14 cellular contexts compared by ENCODE assay signal in the genomic region with DNA sequence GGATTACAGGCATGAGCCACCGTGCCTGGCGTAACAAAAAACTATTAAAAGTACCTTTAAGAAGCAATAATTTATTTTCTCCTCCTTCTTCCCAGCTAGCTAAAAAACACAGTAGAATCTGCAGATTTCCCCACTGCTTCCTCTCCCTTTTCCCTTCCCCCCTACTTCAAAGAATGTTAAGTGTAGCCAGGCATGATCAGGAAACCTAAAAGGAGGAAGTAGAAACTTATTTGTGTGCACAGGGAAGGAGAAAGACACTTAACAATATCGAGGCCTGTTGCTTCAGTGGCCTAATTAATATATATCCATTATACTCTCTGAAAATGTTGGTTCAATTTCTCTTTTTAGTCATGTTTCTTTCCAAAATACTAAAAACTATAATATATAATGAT.
A peak's percentile ranks its signal among the peaks of the same experiment; 100 is the strongest.
DNase-seq lines count a peak whose midpoint lies in the region; ATAC-seq, FAIRE-seq and TF ChIP-seq lines count a peak whose summit lies in the region.
"Had no signal": no experiment of that assay in that cellular context is flagged by ENCODE, and none has a peak within 500 bp of the region (broad histone marks: within the 10 kb centered on the region; RNA-seq: fewer than 3 reads in every experiment).

No MANE protein-coding gene starts in this region.

- peaks cover 98% of the 10 kb centered on the region for H3K79me2 ChIP-seq in HepG2 (ENCODE audit: insufficient read depth, low read length)

- TF ChIP-seq CTCF in gastroesophageal sphincter (IDR thresholded peaks at IDR 0.05) (no peak), transverse colon (IDR thresholded peaks at IDR 0.05) (no peak), Calu3 (IDR thresholded peaks at IDR 0.05; ENCODE audit: unreplicated experiment) (no peak), HepG2 (CRISPR knock-in tag; IDR thresholded peaks at IDR 0.05) (no peak)

- H3K4me1 ChIP-seq in gastroesophageal sphincter (peaks cover 28 to 95% (median 30%) of the 10 kb centered on the region in 3 donors), transverse colon (peaks cover 51 to 98% (median 71%) of the 10 kb centered on the region in 4 donors), HepG2 (ENCODE audit: insufficient read depth, low read length) (peaks cover 68% of the 10 kb centered on the region)

- no peak overlapping the region for H3K27ac Mint-ChIP-seq in T-helper 1 cell treated with Interleukin-12 subunit alpha and Interleukin-12 subunit beta and Interleukin-4 antibody, amounts not matched to agents 30 μg/mL and 1 μg/mL, for 36 hours
- no peak overlapping the region for H3K27ac Mint-ChIP-seq in Calu3 (ENCODE audit: unreplicated experiment)

- BruUV-seq in Calu3 (replicated peaks; lab: Mats Ljungman, UMichigan) (no TSS peak), HepG2 (replicated peaks; lab: Mats Ljungman, UMichigan) (no TSS peak)

- H3K9ac ChIP-seq in HepG2 (ENCODE audit: insufficient read depth, low read depth, low read length) = no peak overlapping the region

- TF ChIP-seq RAD21 in HepG2 (CRISPR knock-in tag; IDR thresholded peaks at IDR 0.05) = no peak

- no peak overlapping the region for H3K4me2 ChIP-seq in HepG2 (ENCODE audit: low read depth, low read length)

- H3K4me3 Mint-ChIP-seq in T-helper 1 cell treated with Interleukin-12 subunit alpha and Interleukin-12 subunit beta and Interleukin-4 antibody, amounts not matched to agents 30 μg/mL and 1 μg/mL, for 36 hours = peak overlapping the region; percentile 32
- H3K4me3 Mint-ChIP-seq in Calu3 (ENCODE audit: low read depth, unreplicated experiment) = no peak overlapping the region

- CTCF ChIA-PET in Calu3 (lab: Charles Lee) (no interaction called here), HepG2 (lab: Yijun Ruan, JAX; ENCODE audit: low intra/inter-chr PET ratio, low total read pairs) (no interaction called here)

- peaks cover 56% of the 10 kb centered on the region for H3K4me1 Mint-ChIP-seq in T-helper 1 cell treated with Interleukin-12 subunit alpha and Interleukin-12 subunit beta and Interleukin-4 antibody, amounts not matched to agents 30 μg/mL and 1 μg/mL, for 36 hours (ENCODE audit: low read depth)
- peaks cover 59% of the 10 kb centered on the region for H3K4me1 Mint-ChIP-seq in Calu3 (ENCODE audit: low read depth, unreplicated experiment)

- no peak for DNase-seq in T-helper 1 cell
- peak; percentile 21 for DNase-seq in RPMI8226
- DNase-seq in transverse colon = no peak
- no peak for DNase-seq in Calu3
- no peak for DNase-seq in KG1 (lab: John Stamatoyannopoulos, UW)
- DNase-seq in HepG2 (ENCODE audit: low spot score) = no peak
- DNase-seq: activated effector memory CD4-positive, alpha-beta T cell treated with anti-CD3 and anti-CD28 coated beads, Interleukin-2, amount 50 U/mL, for 16 hours; cortex of kidney; HCEC 1CT; NCI-H748 treated with DMSO at 0.1 percent for 48 hours; T1000 had no signal

- no peak for FAIRE-seq in HepG2 (lab: Jason Lieb, UNC)

- in situ Hi-C loops in transverse colon (cut with MboI; ENCODE audit: low pct_ligation_motif_present in 1 of 4, low pct_unique_long_range_greater_than_20kb in 1 of 4, low sequenced_read_pairs in 3 of 4) = no loop called here
- in situ Hi-C loops in HepG2 (cut with HindIII; ENCODE audit: extremely low pct_ligation_motif_present, low pct_unique_long_range_greater_than_20kb) = no loop called here

- H3K27ac ChIP-seq in gastroesophageal sphincter (peak overlapping the region; percentile 8 to 84 (median 46)), transverse colon (peak overlapping the region; percentile 12 to 98 (median 68)), HepG2 (ENCODE audit: extremely low read length, insufficient read depth, low read length) (no peak overlapping the region)
- H3K27ac ChIP-seq: 22Rv1 had no signal

- ATAC-seq in gastroesophageal sphincter = no peak
- ATAC-seq in HepG2 = no peak

- intact Hi-C loops in transverse colon (cut with DNase I; ENCODE audit: low total_unique reads) = no loop called here
- intact Hi-C loops in Calu3 (cut with micrococcal nuclease; ENCODE audit: unreplicated experiment) = loop anchor here (10.0 kb wide), 1 partner anchor 174 kb away; no protein-coding TSS in a partner anchor
- intact Hi-C loops in HepG2 (cut with micrococcal nuclease; ENCODE audit: unreplicated experiment) = no loop called here

- no peaks in the 10 kb centered on the region for H3K27me3 Mint-ChIP-seq in T-helper 1 cell treated with Interleukin-12 subunit alpha and Interleukin-12 subunit beta and Interleukin-4 antibody, amounts not matched to agents 30 μg/mL and 1 μg/mL, for 36 hours (ENCODE audit: low read depth)
- no peaks in the 10 kb centered on the region for H3K27me3 Mint-ChIP-seq in Calu3 (ENCODE audit: unreplicated experiment)

- H3K9me3 ChIP-seq in gastroesophageal sphincter (no peaks in the 10 kb centered on the region), transverse colon (no peaks in the 10 kb centered on the region), HepG2 (ENCODE audit: low read length) (no peaks in the 10 kb centered on the region)

- TF ChIP-seq POLR2A in gastroesophageal sphincter (IDR thresholded peaks at IDR 0.05) = no peak
- no peak for TF ChIP-seq POLR2A in transverse colon (IDR thresholded peaks at IDR 0.05)
- no peak for TF ChIP-seq POLR2A in HepG2 (IDR thresholded peaks at IDR 0.05; ENCODE audit: insufficient read depth in 1 of 2, low read depth in 2 of 2, low read length in 2 of 2)

- H3K27me3 ChIP-seq in gastroesophageal sphincter (no peaks in the 10 kb centered on the region), transverse colon (no peaks in the 10 kb centered on the region), HepG2 (ENCODE audit: control insufficient read depth in 1 of 2, insufficient read depth in 2 of 2, low read length in 2 of 2) (no peaks in the 10 kb centered on the region)

- POLR2A ChIA-PET in HepG2 (lab: Yijun Ruan, JAX) = interaction anchor here (2.4 kb wide), 1 partner anchor 8 kb away, joined by 11 read pairs; no protein-coding TSS in a partner anchor

- WGBS in gastroesophageal sphincter (ENCODE audit: low coverage in 1 of 2), 2 donors = 85 to 100% methylated on average over 2 of the region's 3 CpGs
- 29 to 56% methylated on average over 1 to 3 of the region's 3 CpGs for WGBS in transverse colon (ENCODE audit: low coverage in 1 of 2), 2 donors
- 97% methylated on average over 3 of the region's 3 CpGs for WGBS in HepG2 (ENCODE audit: low lambda C conversion rate)

- H3K9me3 Mint-ChIP-seq in T-helper 1 cell treated with Interleukin-12 subunit alpha and Interleukin-12 subunit beta and Interleukin-4 antibody, amounts not matched to agents 30 μg/mL and 1 μg/mL, for 36 hours = no peaks in the 10 kb centered on the region
- H3K9me3 Mint-ChIP-seq in Calu3 (ENCODE audit: low read depth, unreplicated experiment) = no peaks in the 10 kb centered on the region

- no peak for TF ChIP-seq EP300 in gastroesophageal sphincter (IDR thresholded peaks at IDR 0.05)
- no peak for TF ChIP-seq EP300 in transverse colon (IDR thresholded peaks at IDR 0.05; ENCODE audit: low read depth)
- TF ChIP-seq EP300 in HepG2 (IDR thresholded peaks at IDR 0.05; ENCODE audit: low read depth in 2 of 2, low read length in 2 of 2) = no peak
- TF ChIP-seq EP300 in HepG2 (CRISPR knock-in tag; IDR thresholded peaks at IDR 0.05; ENCODE audit: borderline replicate concordance) = no peak

- peaks cover 30% of the 10 kb centered on the region for H3K36me3 Mint-ChIP-seq in T-helper 1 cell treated with Interleukin-12 subunit alpha and Interleukin-12 subunit beta and Interleukin-4 antibody, amounts not matched to agents 30 μg/mL and 1 μg/mL, for 36 hours (ENCODE audit: low read depth)
- peaks cover 49% of the 10 kb centered on the region for H3K36me3 Mint-ChIP-seq in Calu3 (ENCODE audit: insufficient read depth, unreplicated experiment)

- H3K36me3 ChIP-seq in gastroesophageal sphincter = no peaks in the 10 kb centered on the region
- H3K36me3 ChIP-seq in transverse colon = no peaks in the 10 kb centered on the region
- peaks cover 2 to 43% of the 10 kb centered on the region in 2 experiments; a peak in 4 of 5 replicates for H3K36me3 ChIP-seq in HepG2 (replicated peaks in 1 of 2; ENCODE audit: control insufficient read depth in 1 of 2, insufficient read depth in 2 of 2, low read length in 2 of 2)

- H4K20me1 ChIP-seq in HepG2 (ENCODE audit: insufficient read depth, low read length) = peaks cover 74% of the 10 kb centered on the region

- H2AFZ ChIP-seq in HepG2 (ENCODE audit: low read length) = no peak overlapping the region

- H3K4me3 ChIP-seq in gastroesophageal sphincter (no peak overlapping the region), transverse colon (no peak overlapping the region), HepG2 (replicated peaks in 1 of 3; ENCODE audit: insufficient read depth in 1 of 3, low read depth in 2 of 3, low read length in 3 of 3) (no peak overlapping the region)

TF ChIP-seq in HepG2, 621 proteins besides CTCF, POLR2A, EP300 and RAD21 (continues in another document):
- TF ChIP-seq NR0B2 (CRISPR knock-in tag; IDR thresholded peaks at IDR 0.05) = no peak
- TF ChIP-seq CENPT (CRISPR knock-in tag; IDR thresholded peaks at IDR 0.05; ENCODE audit: low read depth) = no peak
- no peak for TF ChIP-seq DNMT3B (CRISPR knock-in tag; conservative IDR thresholded peaks at IDR 0.05)
- no peak for TF ChIP-seq MEIS1 (CRISPR knock-in tag; IDR thresholded peaks at IDR 0.05; ENCODE audit: borderline replicate concordance)
- no peak for TF ChIP-seq IRF1 (CRISPR knock-in tag; IDR thresholded peaks at IDR 0.05; ENCODE audit: low read depth)
- TF ChIP-seq ZNF709 (CRISPR knock-in tag; IDR thresholded peaks at IDR 0.05) = no peak
- TF ChIP-seq KDM1A (CRISPR knock-in tag; IDR thresholded peaks at IDR 0.05) = no peak
- no peak for TF ChIP-seq MLLT10 (CRISPR knock-in tag; IDR thresholded peaks at IDR 0.05)
- TF ChIP-seq MXD4 (CRISPR knock-in tag; IDR thresholded peaks at IDR 0.05) = no peak
- TF ChIP-seq ZNF644 (CRISPR knock-in tag; IDR thresholded peaks at IDR 0.05; ENCODE audit: low read depth) = no peak
- TF ChIP-seq TRIM24 (CRISPR knock-in tag; IDR thresholded peaks at IDR 0.05) = no peak
- TF ChIP-seq JDP2 (CRISPR knock-in tag; IDR thresholded peaks at IDR 0.05; ENCODE audit: borderline replicate concordance) = no peak
